18 cellular contexts compared by ENCODE assay signal in genomic region chr22:20093437-20093836, GRCh38. TPM values are rescaled to one million over a fixed set of nuclear protein-coding genes. Genes with fewer than 3 reads are reported as not detected.
DNase-seq lines count a peak whose midpoint lies in the region; ATAC-seq, FAIRE-seq and TF ChIP-seq lines count a peak whose summit lies in the region.
"Had no signal": no experiment of that assay in that cellular context is flagged by ENCODE, and none has a peak within 500 bp of the region (broad histone marks: within the 10 kb centered on the region; RNA-seq: fewer than 3 reads in every experiment).

No MANE protein-coding gene starts in this region.

- FAIRE-seq in urothelium cell line (lab: Jason Lieb, UNC) (peak; percentile 40), GM19239 (lab: Jason Lieb, UNC) (no peak)
- FAIRE-seq: endometrium, G401.6 had no signal

- ATAC-seq in lower lobe of right lung, result peak in 1 of 2 donors; percentile 50
- ATAC-seq: activated CD4-positive, alpha-beta T cell treated with anti-CD3 and anti-CD28 coated beads for 36 hours had no signal

- intact Hi-C loops in lower lobe of right lung (cut with DNase I), result no loop called here

- no peaks in the 10 kb centered on the region for H3K27me3 ChIP-seq in lower lobe of right lung (ENCODE audit: low read depth)
- H3K27me3 ChIP-seq: Peyer's patch, testis had no signal

- H3K36me3 ChIP-seq in lower lobe of right lung, result peaks cover 100% of the 10 kb centered on the region

- TF ChIP-seq CTCF in lower lobe of right lung (IDR thresholded peaks at IDR 0.05), result no peak

- H3K4me1 ChIP-seq in lower lobe of right lung, result no peaks in the 10 kb centered on the region
- H3K4me1 ChIP-seq: Peyer's patch, testis had no signal

- no peaks in the 10 kb centered on the region for H3K9me3 ChIP-seq in lower lobe of right lung
- H3K9me3 ChIP-seq: Peyer's patch, testis had no signal

- H3K27ac ChIP-seq in lower lobe of right lung, result no peak overlapping the region
- H3K27ac ChIP-seq: Peyer's patch, testis had no signal

- DNase-seq in NCI-H2196 treated with DMSO at 0.1 percent for 48 hours (lab: John Stamatoyannopoulos, UW; ENCODE audit: unreplicated experiment) (peak; percentile 12), NCI-H2196 (lab: John Stamatoyannopoulos, UW; ENCODE audit: unreplicated experiment) (no peak), lower lobe of right lung (peak; percentile 13), urothelium cell line (ENCODE audit: low spot score) (no peak), GM19239 (ENCODE audit: insufficient read length, low spot score) (no peak), NCI-H2227 treated with DMSO at 0.1 percent for 48 hours (lab: John Stamatoyannopoulos, UW) (no peak)
- DNase-seq: 8988T; activated CD4-positive, alpha-beta T cell treated with anti-CD3 and anti-CD28 coated beads for 36 hours; CD8-positive, alpha-beta memory T cell; KBM-7; kidney glomerular epithelial cell; NCI-H1436; NCI-H524 treated with DMSO at 0.1 percent for 48 hours; stimulated activated CD4-positive, alpha-beta T cell treated with anti-CD3 and anti-CD28 coated beads, Interleukin-12 subunit alpha, Interleukin-12 subunit beta, amount 100 ng/mL, for 4 hours; testis had no signal

- no peak overlapping the region for H3K4me3 ChIP-seq in lower lobe of right lung
- H3K4me3 ChIP-seq: Peyer's patch, testis had no signal

RNA-seq across cellular contexts. Expression of gene DGCR8, which starts 13.4 kb away (rescaled TPM):
- total RNA-seq in lower lobe of right lung, result 29.5 TPM

RNA-seq across cellular contexts. Expression of gene RANBP1, which starts 22.5 kb away (rescaled TPM):
- total RNA-seq in lower lobe of right lung, result 58.3 TPM

RNA-seq across cellular contexts. Expression of gene TRMT2A, which starts 23.6 kb away (rescaled TPM):
- 70.4 TPM for total RNA-seq in lower lobe of right lung

RNA-seq across cellular contexts. Expression of gene ZDHHC8, which starts 38.2 kb away (rescaled TPM):
- total RNA-seq in lower lobe of right lung, result 77.2 TPM

RNA-seq across cellular contexts. Expression of gene CCDC188, which starts 57.4 kb away (rescaled TPM):
- 0.77 TPM for total RNA-seq in lower lobe of right lung
- total RNA-seq: activated CD4-positive, alpha-beta T cell treated with anti-CD3 and anti-CD28 coated beads for 36 hours; CD8-positive, alpha-beta memory T cell had no signal

Comparison
In these comparisons a context has a peak if more than half of its experiments do, and no peak if none do; other contexts are left out.
1. DNase-seq: peak in NCI-H2196 treated with DMSO at 0.1 percent for 48 hours (single experiment) and lower lobe of right lung (single experiment); none in NCI-H2196 (single experiment), urothelium cell line (single experiment), GM19239 (single experiment) and NCI-H2227 treated with DMSO at 0.1 percent for 48 hours (single experiment).